Comparison of ENCODE assay signal across 10 cellular contexts in genomic region chr2:206610451-206610850, GRCh38. TPM values are rescaled to one million over a fixed set of nuclear protein-coding genes. Genes with fewer than 3 reads are reported as not detected.
"Had no signal": no experiment of that assay in that cellular context is flagged by ENCODE, and none has a peak within 500 bp of the region (broad histone marks: within the 10 kb centered on the region; RNA-seq: fewer than 3 reads in every experiment).

No MANE protein-coding gene starts in this region.

- H3K4me3 Mint-ChIP-seq: GM23338, HFFc6, IgD-negative memory B cell had no signal

- H3K27ac ChIP-seq: HL-60 had no signal

- H3K4me2 ChIP-seq: GM23338 had no signal

- H3K36me3 ChIP-seq: HAP-1 had no signal

- H3K27ac Mint-ChIP-seq: GM23338, HFFc6, IgD-negative memory B cell had no signal

- H2AFZ ChIP-seq: GM23338 had no signal

- H3K27me3 Mint-ChIP-seq: IgD-negative memory B cell had no signal

- FAIRE-seq: H1, HepG2 had no signal

- DNase-seq: H7, HFFc6 had no signal

- H3K9me3 ChIP-seq: HAP-1 had no signal

- H3K9me3 Mint-ChIP-seq: GM23338, IgD-negative memory B cell had no signal

- ATAC-seq: GM23338, HCT116, HepG2 had no signal

- H3K36me3 Mint-ChIP-seq: IgD-negative memory B cell had no signal

- H3K4me3 ChIP-seq: GM23338, HAP-1 had no signal

RNA-seq across cellular contexts. Expression of gene FAM237A, which starts 31.8 kb away (rescaled TPM):
- total RNA-seq: GM23338, H1, H7, HepG2, HFFc6, HT1080 had no signal
